Comparison of ENCODE assay signal across 17 cellular contexts in the genomic region with DNA sequence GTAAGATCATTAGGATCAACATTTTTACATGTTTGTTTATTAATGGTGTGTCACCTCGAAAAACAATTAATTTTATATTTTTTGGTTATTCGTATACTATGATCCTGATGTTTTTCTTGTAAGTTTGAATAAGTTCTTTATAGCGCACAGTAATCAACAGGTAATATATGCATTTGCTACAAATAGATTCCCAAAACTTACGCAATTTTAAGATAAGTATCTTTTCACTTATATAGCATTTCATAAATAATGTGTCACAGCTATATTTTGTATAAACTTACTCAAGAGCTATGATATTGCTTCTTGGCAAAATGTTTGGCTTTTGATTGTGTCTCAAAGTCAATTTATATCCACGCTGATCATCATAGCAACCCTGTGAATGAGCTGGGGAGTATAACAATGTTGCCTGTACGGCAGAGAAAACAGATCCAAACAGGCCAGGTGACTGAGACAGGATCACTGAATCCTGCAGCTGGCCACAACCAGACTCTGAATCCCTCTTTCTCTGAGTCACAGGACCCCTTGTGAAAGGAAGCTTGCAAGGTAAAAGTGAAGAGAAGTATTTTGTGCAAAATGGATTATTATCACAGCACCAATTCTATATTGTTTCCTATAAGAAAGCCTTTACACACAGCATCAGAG. TPM values are rescaled to one million over a fixed set of nuclear protein-coding genes. Genes with fewer than 3 reads are reported as not detected.
"Had no signal": no experiment of that assay in that cellular context is flagged by ENCODE, and none has a peak within 500 bp of the region (broad histone marks: within the 10 kb centered on the region; RNA-seq: fewer than 3 reads in every experiment).

No MANE protein-coding gene starts in this region.

- H3K36me3 ChIP-seq: thoracic aorta, upper lobe of right lung had no signal

- ATAC-seq: activated T-cell treated with anti-CD3 and anti-CD28 coated beads, Interleukin-2, amount 50 U/mL, for 72 hours; effector memory CD8-positive, alpha-beta T cell; mucosa of descending colon; naive thymus-derived CD4-positive, alpha-beta T cell; stimulated activated effector memory CD8-positive, alpha-beta T cell treated with anti-CD3 and anti-CD28 coated beads, Interleukin-12 subunit alpha, Interleukin-12 subunit beta, amount 100 ng/mL, for 72 hours; upper lobe of right lung had no signal

- H3K9me3 Mint-ChIP-seq: activated CD4-positive, alpha-beta T cell treated with anti-CD3 and anti-CD28 coated beads, Interleukin-2, amount 10 ng/mL, durations not matched to agents 7 days and 5 days; activated naive CD8-positive, alpha-beta T cell treated with anti-CD3 and anti-CD28 coated beads for 36 hours; activated T-cell treated with anti-CD3 and anti-CD28 coated beads, Interleukin-2, amount 50 U/mL, for 72 hours; effector memory CD8-positive, alpha-beta T cell; naive thymus-derived CD4-positive, alpha-beta T cell; stimulated activated effector memory CD8-positive, alpha-beta T cell treated with anti-CD3 and anti-CD28 coated beads, Interleukin-12 subunit alpha, Interleukin-12 subunit beta, amount 100 ng/mL, for 72 hours; T-helper 2 cell treated with Interferon-gamma antibody and Interleukin-4, amounts not matched to agents 5 μg/mL and 100 μg/mL, for 36 hours had no signal

- H3K27ac Mint-ChIP-seq: activated CD4-positive, alpha-beta T cell treated with anti-CD3 and anti-CD28 coated beads, Interleukin-2, amount 10 ng/mL, durations not matched to agents 7 days and 5 days; activated naive CD8-positive, alpha-beta T cell treated with anti-CD3 and anti-CD28 coated beads for 36 hours; activated T-cell treated with anti-CD3 and anti-CD28 coated beads, Interleukin-2, amount 50 U/mL, for 72 hours; effector memory CD8-positive, alpha-beta T cell; naive thymus-derived CD4-positive, alpha-beta T cell; stimulated activated effector memory CD8-positive, alpha-beta T cell treated with anti-CD3 and anti-CD28 coated beads, Interleukin-12 subunit alpha, Interleukin-12 subunit beta, amount 100 ng/mL, for 72 hours; T-helper 2 cell treated with Interferon-gamma antibody and Interleukin-4, amounts not matched to agents 5 μg/mL and 100 μg/mL, for 36 hours had no signal

- H3K27me3 ChIP-seq: upper lobe of right lung had no signal

- H3K27me3 Mint-ChIP-seq: brain had no signal

- H3K4me3 ChIP-seq: mucosa of descending colon, thoracic aorta, upper lobe of right lung had no signal

- H3K4me3 Mint-ChIP-seq: activated CD4-positive, alpha-beta T cell treated with anti-CD3 and anti-CD28 coated beads, Interleukin-2, amount 10 ng/mL, durations not matched to agents 7 days and 5 days; activated naive CD8-positive, alpha-beta T cell treated with anti-CD3 and anti-CD28 coated beads for 36 hours; activated T-cell treated with anti-CD3 and anti-CD28 coated beads, Interleukin-2, amount 50 U/mL, for 72 hours; brain; effector memory CD8-positive, alpha-beta T cell; naive thymus-derived CD4-positive, alpha-beta T cell; stimulated activated effector memory CD8-positive, alpha-beta T cell treated with anti-CD3 and anti-CD28 coated beads, Interleukin-12 subunit alpha, Interleukin-12 subunit beta, amount 100 ng/mL, for 72 hours; T-helper 2 cell treated with Interferon-gamma antibody and Interleukin-4, amounts not matched to agents 5 μg/mL and 100 μg/mL, for 36 hours had no signal

- H3K4me1 Mint-ChIP-seq: activated CD4-positive, alpha-beta T cell treated with anti-CD3 and anti-CD28 coated beads, Interleukin-2, amount 10 ng/mL, durations not matched to agents 7 days and 5 days; activated naive CD8-positive, alpha-beta T cell treated with anti-CD3 and anti-CD28 coated beads for 36 hours; naive thymus-derived CD4-positive, alpha-beta T cell had no signal

- DNase-seq: activated CD4-positive, alpha-beta T cell treated with anti-CD3 and anti-CD28 coated beads, Interleukin-2, amount 10 ng/mL, durations not matched to agents 7 days and 5 days; activated CD4-positive, CD25-positive, alpha-beta regulatory T cell; activated CD8-positive, alpha-beta memory T cell treated with anti-CD3 and anti-CD28 coated beads, Interleukin-2, amount 50 U/mL, for 48 hours; activated naive CD8-positive, alpha-beta T cell treated with anti-CD3 and anti-CD28 coated beads for 36 hours; activated T-cell treated with anti-CD3 and anti-CD28 coated beads, Interleukin-2, amount 50 U/mL, for 72 hours; amygdala; cerebellar nuclear complex; effector memory CD8-positive, alpha-beta T cell; glutamatergic neuron; mucosa of descending colon; naive thymus-derived CD4-positive, alpha-beta T cell; retina; upper lobe of right lung had no signal

- H3K36me3 Mint-ChIP-seq: activated naive CD8-positive, alpha-beta T cell treated with anti-CD3 and anti-CD28 coated beads for 36 hours; brain; naive thymus-derived CD4-positive, alpha-beta T cell; stimulated activated effector memory CD8-positive, alpha-beta T cell treated with anti-CD3 and anti-CD28 coated beads, Interleukin-12 subunit alpha, Interleukin-12 subunit beta, amount 100 ng/mL, for 72 hours had no signal

- H3K27ac ChIP-seq: upper lobe of right lung had no signal

- H3K9me3 ChIP-seq: mucosa of descending colon, thoracic aorta, upper lobe of right lung had no signal

RNA-seq across cellular contexts. Expression of a gene that starts 48.6 kb away (rescaled TPM):
- total RNA-seq: naive thymus-derived CD4-positive, alpha-beta T cell had no signal
- polyA plus RNA-seq: naive thymus-derived CD4-positive, alpha-beta T cell had no signal
